Comparison of ENCODE assay signal across 8 cellular contexts in genomic region chr3:23202921-23203650, GRCh38. TPM values are rescaled to one million over a fixed set of nuclear protein-coding genes. Genes with fewer than 3 reads are reported as not detected.
DNase-seq lines count a peak whose midpoint lies in the region; ATAC-seq lines count a peak whose summit lies in the region.

UBE2E2 (plus strand) TSS chr3:23203327.

- DNase-seq in AG08395 (ENCODE audit: low spot score), result peak; percentile 88
- peak; percentile 57 for DNase-seq in NCI-H526 treated with DMSO at 0.1 percent for 48 hours (lab: John Stamatoyannopoulos, UW)
- DNase-seq in activated T-cell treated with anti-CD3 and anti-CD28 coated beads, Interleukin-2, amount 50 U/mL, for 4 hours, result peak; percentile 53
- peak; percentile 67 for DNase-seq in mucosa of gallbladder (ENCODE audit: low spot score)

- WGBS in esophagus, 2 donors, result 1% methylated on average over 54 to 99 of the region's 99 CpGs

- peaks cover 23% of the 10 kb centered on the region for H3K27me3 Mint-ChIP-seq in activated T-cell treated with anti-CD3 and anti-CD28 coated beads, Interleukin-2, amount 50 U/mL, for 4 hours (ENCODE audit: low read depth)
- H3K27me3 Mint-ChIP-seq in stimulated activated memory B cell treated with anti-CD40 and anti-IgM and Interleukin-4, amounts not matched to agents 10 μg/mL and 1 μg/mL and 100 μg/mL, for 72 hours, result no peaks in the 10 kb centered on the region

- H3K27ac Mint-ChIP-seq in stimulated activated memory B cell treated with anti-CD40 and anti-IgM and Interleukin-4, amounts not matched to agents 10 μg/mL and 1 μg/mL and 100 μg/mL, for 72 hours, result peak within 1 kb of the TSS; percentile 87

- peaks cover 1% of the 10 kb centered on the region for H3K36me3 Mint-ChIP-seq in activated T-cell treated with anti-CD3 and anti-CD28 coated beads, Interleukin-2, amount 50 U/mL, for 4 hours (ENCODE audit: insufficient read depth)
- no peaks in the 10 kb centered on the region for H3K36me3 Mint-ChIP-seq in stimulated activated memory B cell treated with anti-CD40 and anti-IgM and Interleukin-4, amounts not matched to agents 10 μg/mL and 1 μg/mL and 100 μg/mL, for 72 hours

- peak within 1 kb of the TSS; percentile 70 to 94 for H3K4me3 ChIP-seq in esophagus (ENCODE audit: low read depth in 1 of 2, low read length in 2 of 2)

- peak; percentile 52 for ATAC-seq in GM18873 (IDR thresholded peaks at IDR 0.05; ENCODE audit: low FRiP score, unreplicated experiment)
- peak; percentile 66 for ATAC-seq in HG03095 (IDR thresholded peaks at IDR 0.05; ENCODE audit: unreplicated experiment)
- ATAC-seq in activated T-cell treated with anti-CD3 and anti-CD28 coated beads, Interleukin-2, amount 50 U/mL, for 4 hours, result peak; percentile 68 to 73
- peak; percentile 84 for ATAC-seq in stimulated activated memory B cell treated with anti-CD40 and anti-IgM and Interleukin-4, amounts not matched to agents 10 μg/mL and 1 μg/mL and 100 μg/mL, for 72 hours

- no peaks in the 10 kb centered on the region for H3K36me3 ChIP-seq in esophagus (ENCODE audit: control insufficient read depth in 2 of 2, insufficient read depth in 2 of 2, low read length in 1 of 2)

- no peaks in the 10 kb centered on the region for H3K9me3 Mint-ChIP-seq in activated T-cell treated with anti-CD3 and anti-CD28 coated beads, Interleukin-2, amount 50 U/mL, for 4 hours
- no peaks in the 10 kb centered on the region for H3K9me3 Mint-ChIP-seq in stimulated activated memory B cell treated with anti-CD40 and anti-IgM and Interleukin-4, amounts not matched to agents 10 μg/mL and 1 μg/mL and 100 μg/mL, for 72 hours

- peak within 1 kb of the TSS; percentile 89 for H3K4me3 Mint-ChIP-seq in activated T-cell treated with anti-CD3 and anti-CD28 coated beads, Interleukin-2, amount 50 U/mL, for 4 hours
- peak within 1 kb of the TSS; percentile 93 for H3K4me3 Mint-ChIP-seq in stimulated activated memory B cell treated with anti-CD40 and anti-IgM and Interleukin-4, amounts not matched to agents 10 μg/mL and 1 μg/mL and 100 μg/mL, for 72 hours

- no peaks in the 10 kb centered on the region for H3K27me3 ChIP-seq in esophagus (ENCODE audit: control insufficient read depth in 1 of 2, insufficient read depth in 2 of 2, low read length in 2 of 2)

- peaks cover 0 to 4% of the 10 kb centered on the region in 2 donors for H3K4me1 ChIP-seq in esophagus (ENCODE audit: control insufficient read depth in 2 of 2, insufficient read depth in 2 of 2, low read length in 1 of 2)

- H3K9me3 ChIP-seq in esophagus (ENCODE audit: control insufficient read depth in 2 of 2, insufficient read depth in 1 of 2, low read depth in 1 of 2, low read length in 1 of 2), result no peaks in the 10 kb centered on the region

- peak within 1 kb of the TSS; percentile 75 to 77 for H3K27ac ChIP-seq in esophagus (ENCODE audit: low read depth in 2 of 2, low read length in 1 of 2)

- H3K4me1 Mint-ChIP-seq in activated T-cell treated with anti-CD3 and anti-CD28 coated beads, Interleukin-2, amount 50 U/mL, for 4 hours (ENCODE audit: low read depth), result peaks cover 24% of the 10 kb centered on the region
- H3K4me1 Mint-ChIP-seq in stimulated activated memory B cell treated with anti-CD40 and anti-IgM and Interleukin-4, amounts not matched to agents 10 μg/mL and 1 μg/mL and 100 μg/mL, for 72 hours, result peaks cover 51% of the 10 kb centered on the region

RNA-seq across cellular contexts. Expression of gene UBE2E2, which starts in this region (rescaled TPM):
- 10 to 100 TPM in 2 of 3 donors, 1 to 10 TPM in 1; 8.7 to 11.5 (median 10.4) TPM for total RNA-seq in activated T-cell treated with anti-CD3 and anti-CD28 coated beads, Interleukin-2, amount 50 U/mL, for 4 hours
- polyA plus RNA-seq in esophagus, result 10 to 100 TPM; 16.6 to 21.0 TPM
- total RNA-seq in mucosa of gallbladder, result 45.1 TPM

Comparison
In these comparisons a context has a peak if more than half of its experiments do, and no peak if none do; other contexts are left out.
1. Peak in every context shown above with its lines: DNase-seq, ATAC-seq, H3K4me3 ChIP-seq and H3K27ac ChIP-seq.